9 cellular contexts compared by ENCODE assay signal in the genomic region with DNA sequence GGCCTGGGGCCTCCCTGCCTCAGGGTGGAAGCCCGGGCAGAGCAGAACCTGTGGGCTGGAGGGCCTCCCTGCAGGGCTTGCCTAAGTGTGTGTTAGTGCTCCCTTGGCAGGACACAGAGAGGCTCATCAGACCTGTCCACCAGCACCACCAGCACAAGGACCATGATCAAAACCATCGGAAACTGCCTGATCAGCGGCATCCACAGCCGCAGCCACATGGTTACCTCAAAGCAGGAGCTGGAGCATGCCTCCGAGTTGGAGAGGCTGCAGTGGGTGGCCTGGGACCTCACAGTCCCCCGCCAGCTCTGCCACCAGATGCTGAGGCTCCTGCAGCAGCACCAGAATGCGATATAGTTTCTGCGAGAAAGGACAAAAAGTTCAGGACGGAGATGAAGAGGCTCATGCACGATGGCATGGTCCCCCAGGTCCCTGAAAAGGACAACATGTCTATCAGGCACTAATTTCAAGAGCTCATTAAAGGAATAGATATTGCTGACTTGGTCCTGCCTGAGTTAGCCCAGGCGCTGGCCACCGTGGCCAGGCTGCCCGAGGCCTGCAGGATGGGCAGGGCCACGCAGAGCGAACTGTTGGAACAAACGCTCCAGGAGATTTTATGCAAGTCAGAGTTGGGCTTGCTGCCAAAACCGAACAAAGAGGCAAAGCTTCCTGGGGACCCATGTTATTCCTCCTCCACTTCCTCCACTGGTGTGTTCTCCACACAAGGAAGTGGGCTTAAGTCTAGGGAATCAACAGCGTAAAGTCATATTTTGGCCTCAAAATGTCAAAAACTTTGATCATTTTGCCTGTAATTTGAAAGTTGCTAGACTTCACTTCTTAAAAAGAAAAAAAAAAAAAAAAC.
DNase-seq lines count a peak whose midpoint lies in the region; ATAC-seq and TF ChIP-seq lines count a peak whose summit lies in the region.
"Had no signal": no experiment of that assay in that cellular context is flagged by ENCODE, and none has a peak within 500 bp of the region (broad histone marks: within the 10 kb centered on the region; RNA-seq: fewer than 3 reads in every experiment).

No MANE protein-coding gene starts in this region.

- no peak for TF ChIP-seq CTCF in right lobe of liver (IDR thresholded peaks at IDR 0.05)

- peaks cover 8% of the 10 kb centered on the region for H3K27me3 Mint-ChIP-seq in activated CD8-positive, alpha-beta memory T cell treated with anti-CD3 and anti-CD28 coated beads, Interleukin-2, amount 10 ng/mL, durations not matched to agents 7 days and 5 days

- peak; percentile 23 for DNase-seq in activated CD8-positive, alpha-beta memory T cell treated with anti-CD3 and anti-CD28 coated beads, Interleukin-2, amount 10 ng/mL, durations not matched to agents 7 days and 5 days
- no peak for DNase-seq in activated CD8-positive, alpha-beta memory T cell treated with anti-CD3 and anti-CD28 coated beads, Interleukin-2, amount 50 U/mL, for 48 hours
- DNase-seq in T47D (ENCODE audit: low read depth in 1 of 2, low spot score in 1 of 2), result peak; percentile 11 to 71
- peak in 2 of 3 donors; percentile 55 to 73 for DNase-seq in right lobe of liver
- DNase-seq in aorta, result peak; percentile 80 to 88
- no peak for DNase-seq in NCI-H2107 (lab: John Stamatoyannopoulos, UW)
- DNase-seq in KG1 (lab: John Stamatoyannopoulos, UW), result no peak

- no peaks in the 10 kb centered on the region for H3K9me3 ChIP-seq in right lobe of liver
- no peaks in the 10 kb centered on the region for H3K9me3 ChIP-seq in aorta (ENCODE audit: control insufficient read depth, low read length)
- H3K9me3 ChIP-seq: SJSA1 had no signal

- intact Hi-C loops in right lobe of liver (cut with DNase I) (no loop called here), aorta (cut with DNase I) (no loop called here)

- H3K4me1 ChIP-seq in right lobe of liver, result peaks cover 0 to 5% (median 2%) of the 10 kb centered on the region in 4 donors
- H3K4me1 ChIP-seq in aorta (ENCODE audit: control insufficient read depth in 1 of 2, insufficient read depth in 2 of 2, low read length in 2 of 2), result peaks cover 2 to 5% of the 10 kb centered on the region in 2 donors

- CTCF ChIA-PET in activated CD8-positive, alpha-beta memory T cell treated with anti-CD3 and anti-CD28 coated beads, Interleukin-2, amount 10 ng/mL, durations not matched to agents 7 days and 5 days (lab: Charles Lee), result interaction anchor here (1.5 kb wide), 1 partner anchor 9 kb away, joined by 4 read pairs; no protein-coding TSS in a partner anchor

- H3K27me3 ChIP-seq in right lobe of liver, result no peaks in the 10 kb centered on the region
- no peaks in the 10 kb centered on the region for H3K27me3 ChIP-seq in aorta (ENCODE audit: control insufficient read depth in 1 of 2, insufficient read depth in 2 of 2, low read length in 1 of 2)
- H3K27me3 ChIP-seq: SJSA1 had no signal

- H3K27ac Mint-ChIP-seq in activated CD8-positive, alpha-beta memory T cell treated with anti-CD3 and anti-CD28 coated beads, Interleukin-2, amount 10 ng/mL, durations not matched to agents 7 days and 5 days, result no peak overlapping the region

- no peak for ATAC-seq in activated CD8-positive, alpha-beta memory T cell treated with anti-CD3 and anti-CD28 coated beads, Interleukin-2, amount 10 ng/mL, durations not matched to agents 7 days and 5 days
- ATAC-seq in right lobe of liver (peak; percentile 59 to 66 (median 62)), aorta (ENCODE audit: low FRiP score) (peak; percentile 63), GM18505 (IDR thresholded peaks at IDR 0.05; ENCODE audit: unreplicated experiment) (no peak)

- H3K4me3 ChIP-seq in right lobe of liver, result no peak overlapping the region
- no peak overlapping the region for H3K4me3 ChIP-seq in aorta (ENCODE audit: low read length in 2 of 2)
- H3K4me3 ChIP-seq: SJSA1 had no signal

- H3K4me3 Mint-ChIP-seq in activated CD8-positive, alpha-beta memory T cell treated with anti-CD3 and anti-CD28 coated beads, Interleukin-2, amount 10 ng/mL, durations not matched to agents 7 days and 5 days, result no peak overlapping the region

- no peak overlapping the region for H3K27ac ChIP-seq in right lobe of liver
- H3K27ac ChIP-seq in aorta (ENCODE audit: low read depth in 1 of 2, low read length in 2 of 2), result peak overlapping the region in 1 of 2 donors; percentile 34
- H3K27ac ChIP-seq: SJSA1 had no signal

- peaks cover 3% of the 10 kb centered on the region for H3K9me3 Mint-ChIP-seq in activated CD8-positive, alpha-beta memory T cell treated with anti-CD3 and anti-CD28 coated beads, Interleukin-2, amount 10 ng/mL, durations not matched to agents 7 days and 5 days (ENCODE audit: low read depth)

- H3K36me3 Mint-ChIP-seq in activated CD8-positive, alpha-beta memory T cell treated with anti-CD3 and anti-CD28 coated beads, Interleukin-2, amount 10 ng/mL, durations not matched to agents 7 days and 5 days, result peaks cover 3% of the 10 kb centered on the region

- TF ChIP-seq POLR2A in right lobe of liver (IDR thresholded peaks at IDR 0.05) (no peak), GM18505 (IDR thresholded peaks at IDR 0.05; ENCODE audit: borderline replicate concordance, extremely low read depth, insufficient read depth, insufficient read length) (no peak)

- no peaks in the 10 kb centered on the region for H3K36me3 ChIP-seq in right lobe of liver
- H3K36me3 ChIP-seq in aorta (ENCODE audit: control insufficient read depth in 1 of 2, insufficient read depth in 2 of 2, low read length in 1 of 2), result no peaks in the 10 kb centered on the region
- H3K36me3 ChIP-seq: SJSA1 had no signal

- in situ Hi-C loops in T47D (cut with HindIII; ENCODE audit: low pct_unique_long_range_greater_than_20kb, low sequenced_read_pairs), result no loop called here

- H3K4me1 Mint-ChIP-seq in activated CD8-positive, alpha-beta memory T cell treated with anti-CD3 and anti-CD28 coated beads, Interleukin-2, amount 10 ng/mL, durations not matched to agents 7 days and 5 days, result peaks cover 14% of the 10 kb centered on the region

- WGBS in right lobe of liver (ENCODE audit: insufficient coverage, low coverage, low lambda C conversion rate, missing lambda C conversion rate), result 69% methylated on average over 7 of the region's 18 CpGs
- WGBS in aorta, 2 donors, result 56 to 58% methylated on average over 18 of the region's 18 CpGs

Comparison
In these comparisons a context has a peak if more than half of its experiments do, and no peak if none do; other contexts are left out.
1. DNase-seq: peak in activated CD8-positive, alpha-beta memory T cell treated with anti-CD3 and anti-CD28 coated beads, Interleukin-2, amount 10 ng/mL, durations not matched to agents 7 days and 5 days (single experiment), T47D (2 of 2), right lobe of liver (2 of 3) and aorta (2 of 2); none in activated CD8-positive, alpha-beta memory T cell treated with anti-CD3 and anti-CD28 coated beads, Interleukin-2, amount 50 U/mL, for 48 hours (single experiment), NCI-H2107 (single experiment) and KG1 (single experiment).
2. ATAC-seq: peak in right lobe of liver (4 of 4) and aorta (single experiment); none in activated CD8-positive, alpha-beta memory T cell treated with anti-CD3 and anti-CD28 coated beads, Interleukin-2, amount 10 ng/mL, durations not matched to agents 7 days and 5 days (single experiment) and GM18505 (single experiment).